In genomic region chr1:22639286-22639685, GRCh38 we compare ENCODE assay signal across 12 cellular contexts. TPM values are rescaled to one million over a fixed set of nuclear protein-coding genes. Genes with fewer than 3 reads are reported as not detected.
DNase-seq lines count a peak whose midpoint lies in the region; ATAC-seq and TF ChIP-seq lines count a peak whose summit lies in the region.
"Had no signal": no experiment of that assay in that cellular context is flagged by ENCODE, and none has a peak within 500 bp of the region (broad histone marks: within the 10 kb centered on the region; RNA-seq: fewer than 3 reads in every experiment).

No MANE protein-coding gene starts in this region.

- ATAC-seq in HG03175 (IDR thresholded peaks at IDR 0.05; ENCODE audit: unreplicated experiment): no peak
- ATAC-seq: left lobe of liver, sciatic nerve had no signal

- no peaks in the 10 kb centered on the region for H3K36me3 Mint-ChIP-seq in mesothelial cell of epicardium

- H3K27ac ChIP-seq in testis: no peak overlapping the region

- H3K27ac Mint-ChIP-seq in mesothelial cell of epicardium: no peak overlapping the region
- H3K27ac Mint-ChIP-seq: T-helper 2 cell treated with Interferon-gamma antibody and Interleukin-4, amounts not matched to agents 5 μg/mL and 100 μg/mL, for 36 hours had no signal

- no peaks in the 10 kb centered on the region for H3K27me3 ChIP-seq in testis

- H3K4me1 Mint-ChIP-seq in mesothelial cell of epicardium: peaks cover 6% of the 10 kb centered on the region

- no peak overlapping the region for H3K4me3 ChIP-seq in fibroblast of the aortic adventitia (ENCODE audit: low read depth, low read length)
- peak overlapping the region in 1 of 2 donors; percentile 2 for H3K4me3 ChIP-seq in testis

- TF ChIP-seq CTCF in fibroblast of the aortic adventitia (IDR thresholded peaks at IDR 0.05; ENCODE audit: insufficient read depth, low read length): no peak
- TF ChIP-seq CTCF in testis (IDR thresholded peaks at IDR 0.05): no peak
- no peak for TF ChIP-seq CTCF in mesothelial cell of epicardium (IDR thresholded peaks at IDR 0.05; ENCODE audit: unreplicated experiment)

- DNase-seq in NCI-H82 (lab: John Stamatoyannopoulos, UW): peak; percentile 79
- DNase-seq in NCI-H82 treated with DMSO at 0.1 percent for 48 hours (lab: John Stamatoyannopoulos, UW; ENCODE audit: unreplicated experiment): no peak
- DNase-seq in RKO (ENCODE audit: low spot score): peak; percentile 57
- DNase-seq in fibroblast of the aortic adventitia (ENCODE audit: low read depth): peak; percentile 5
- DNase-seq in testis: peak; percentile 32
- no peak for DNase-seq in NCI-H1694 treated with DMSO at 0.1 percent for 48 hours (lab: John Stamatoyannopoulos, UW)
- DNase-seq in mesothelial cell of epicardium (ENCODE audit: low spot score in 2 of 2, unreplicated experiment in 2 of 2): no peak

- 17 to 41% methylated on average over 7 to 8 of the region's 8 CpGs for WGBS in testis, 2 donors

- intact Hi-C loops in testis (cut with DNase I; ENCODE audit: low total_unique reads): no loop called here

- no peaks in the 10 kb centered on the region for H3K4me1 ChIP-seq in testis

- H3K4me3 Mint-ChIP-seq in mesothelial cell of epicardium: no peak overlapping the region
- H3K4me3 Mint-ChIP-seq: T-helper 2 cell treated with Interferon-gamma antibody and Interleukin-4, amounts not matched to agents 5 μg/mL and 100 μg/mL, for 36 hours had no signal

- H3K9me3 Mint-ChIP-seq in mesothelial cell of epicardium: no peaks in the 10 kb centered on the region
- H3K9me3 Mint-ChIP-seq: T-helper 2 cell treated with Interferon-gamma antibody and Interleukin-4, amounts not matched to agents 5 μg/mL and 100 μg/mL, for 36 hours had no signal

- TF ChIP-seq POLR2A in testis (IDR thresholded peaks at IDR 0.05): no peak

- no peaks in the 10 kb centered on the region for H3K9me3 ChIP-seq in testis

- no peaks in the 10 kb centered on the region for H3K36me3 ChIP-seq in testis (ENCODE audit: low read depth, missing control alignments)

- H3K27me3 Mint-ChIP-seq in mesothelial cell of epicardium (ENCODE audit: low read depth): peaks cover 7% of the 10 kb centered on the region

RNA-seq across cellular contexts. Expression of gene C1QA, which starts 2.9 kb away (rescaled TPM):
- total RNA-seq in fibroblast of the aortic adventitia (ENCODE audit: low replicate concordance) (not detected in 2 replicates), testis (10 to 100 TPM in 1 of 2 donors, 1 to 10 TPM in 1; 8.7 to 29.8 TPM), mesothelial cell of epicardium (not detected in 3 replicates)
- 142 TPM for polyA plus RNA-seq in testis (ENCODE audit: insufficient read depth, low read depth, low replicate concordance)
- total RNA-seq: NCI-H460 had no signal

RNA-seq across cellular contexts. Expression of gene C1QC, which starts 4.1 kb away (rescaled TPM):
- total RNA-seq in fibroblast of the aortic adventitia (ENCODE audit: low replicate concordance) (not detected in 2 replicates), testis (10 to 100 TPM in 1 of 2 donors, 1 to 10 TPM in 1; 8.6 to 36.8 TPM), mesothelial cell of epicardium (not detected in 3 replicates)
- 108 TPM for polyA plus RNA-seq in testis (ENCODE audit: insufficient read depth, low read depth, low replicate concordance)
- total RNA-seq: NCI-H460 had no signal

RNA-seq across cellular contexts. Expression of gene C1QB, which starts 13.8 kb away (rescaled TPM):
- total RNA-seq in fibroblast of the aortic adventitia (ENCODE audit: low replicate concordance) (not detected in 2 replicates), testis (10 to 100 TPM; 16.8 to 66.0 TPM), mesothelial cell of epicardium (not detected in 3 replicates)
- 155 TPM for polyA plus RNA-seq in testis (ENCODE audit: insufficient read depth, low read depth, low replicate concordance)
- total RNA-seq: NCI-H460 had no signal

Comparison
In these comparisons a context has a peak if more than half of its experiments do, and no peak if none do; other contexts are left out.
1. DNase-seq: peak in NCI-H82 (single experiment), RKO (single experiment), fibroblast of the aortic adventitia (single experiment) and testis (single experiment); none in NCI-H82 treated with DMSO at 0.1 percent for 48 hours (single experiment), NCI-H1694 treated with DMSO at 0.1 percent for 48 hours (single experiment) and mesothelial cell of epicardium (0 of 2).
2. RNA of gene C1QB, which starts 13.8 kb away (total RNA-seq): 16.8 to 66.0 TPM in testis; not detected in fibroblast of the aortic adventitia and not detected in mesothelial cell of epicardium; every median in the first group is over 10 times any median in the second.